8 cellular contexts compared by ENCODE assay signal in genomic region chr1:10431065-10431730, GRCh38. TPM values are rescaled to one million over a fixed set of nuclear protein-coding genes. Genes with fewer than 3 reads are reported as not detected.
DNase-seq lines count a peak whose midpoint lies in the region; TF ChIP-seq lines count a peak whose summit lies in the region.

No MANE protein-coding gene starts in this region.

- no peaks in the 10 kb centered on the region for H3K9me3 Mint-ChIP-seq in progenitor cell of endocrine pancreas (ENCODE audit: low read depth)

- no peak for TF ChIP-seq POLR2A in esophagus squamous epithelium (IDR thresholded peaks at IDR 0.05)

- in situ Hi-C loops in ACHN (cut with HindIII; ENCODE audit: low pct_ligation_motif_present, low pct_unique_long_range_greater_than_20kb, low sequenced_read_pairs), result no loop called here

- H3K4me1 Mint-ChIP-seq in progenitor cell of endocrine pancreas (ENCODE audit: low read depth), result peaks cover 19% of the 10 kb centered on the region

- intact Hi-C loops in esophagus squamous epithelium (cut with DNase I), result loop anchor here (5.0 to 10.0 kb wide), 2 partner anchors 61 to 226 kb away; no protein-coding TSS in a partner anchor

- no peaks in the 10 kb centered on the region for H3K27me3 ChIP-seq in esophagus squamous epithelium

- no peaks in the 10 kb centered on the region for H3K9me3 ChIP-seq in esophagus squamous epithelium

- peak overlapping the region; percentile 94 for H3K27ac Mint-ChIP-seq in progenitor cell of endocrine pancreas

- H3K36me3 Mint-ChIP-seq in progenitor cell of endocrine pancreas (ENCODE audit: insufficient read depth), result no peaks in the 10 kb centered on the region

- peaks cover 0 to 9% (median 0%) of the 10 kb centered on the region in 3 donors for H3K36me3 ChIP-seq in esophagus squamous epithelium

- no peaks in the 10 kb centered on the region for H3K27me3 Mint-ChIP-seq in progenitor cell of endocrine pancreas

- WGBS in esophagus squamous epithelium, 2 donors, result 23 to 27% methylated on average over 20 to 22 of the region's 31 CpGs

- H3K27ac ChIP-seq in esophagus squamous epithelium, result peak overlapping the region; percentile 43 to 77 (median 64)

- TF ChIP-seq CTCF in GM20000 (IDR thresholded peaks at IDR 0.05; ENCODE audit: extremely low read depth, missing control alignments) (no peak), esophagus squamous epithelium (IDR thresholded peaks at IDR 0.05) (no peak), progenitor cell of endocrine pancreas (IDR thresholded peaks at IDR 0.05; ENCODE audit: unreplicated experiment) (no peak)

- DNase-seq in ACHN (peak; percentile 26), GM20000 (ENCODE audit: low spot score) (peak; percentile 16), T-helper 1 cell (peak in 3 of 5 donors; percentile 3 to 20 (median 15)), esophagus squamous epithelium (lab: John Stamatoyannopoulos, UW) (no peak), progenitor cell of endocrine pancreas (ENCODE audit: low spot score, unreplicated experiment) (no peak), T-helper 9 cell (no peak), glomerular visceral epithelial cell (ENCODE audit: extremely low spot score) (no peak), mesenteric fat pad (ENCODE audit: low spot score) (no peak)

- H3K4me1 ChIP-seq in esophagus squamous epithelium, result peaks cover 8 to 32% (median 13%) of the 10 kb centered on the region in 3 donors

- peak overlapping the region; percentile 81 for H3K4me3 Mint-ChIP-seq in progenitor cell of endocrine pancreas (ENCODE audit: low read depth)

- peak overlapping the region; percentile 52 to 78 (median 68) for H3K4me3 ChIP-seq in esophagus squamous epithelium

RNA-seq across cellular contexts. Expression of gene CENPS, which starts 1.0 kb away (rescaled TPM):
- total RNA-seq in esophagus squamous epithelium (10 to 100 TPM in 1 of 4 donors, 1 to 10 TPM in 3; 5.6 to 15.7 (median 6.1) TPM), progenitor cell of endocrine pancreas (22.2 and 22.5 TPM in 2 replicates), mesenteric fat pad (6.7 TPM)

RNA-seq across cellular contexts. Expression of gene CORT, which starts 18.6 kb away (rescaled TPM):
- total RNA-seq in esophagus squamous epithelium (under 1 TPM in 3 of 4 donors, not detected in 1; 0.38 to 0.83 (median 0.70) TPM), progenitor cell of endocrine pancreas (1.0 and 2.0 TPM in 2 replicates), mesenteric fat pad (not detected)

RNA-seq across cellular contexts. Expression of gene PGD, which starts 32.3 kb away (rescaled TPM):
- total RNA-seq in esophagus squamous epithelium, result 1,000 to 10,000 TPM in 1 of 4 donors, 100 to 1,000 TPM in 3; 396 to 1,138 (median 704) TPM
- total RNA-seq in progenitor cell of endocrine pancreas, result 254 and 263 TPM in 2 replicates
- total RNA-seq in mesenteric fat pad, result 434 TPM

RNA-seq across cellular contexts. Expression of gene DFFA, which starts 41.1 kb away (rescaled TPM):
- total RNA-seq in esophagus squamous epithelium (10 to 100 TPM; 14.9 to 40.4 (median 26.0) TPM), progenitor cell of endocrine pancreas (47.9 and 54.4 TPM in 2 replicates), mesenteric fat pad (33.8 TPM)

RNA-seq across cellular contexts. Expression of gene PEX14, which starts 43.6 kb away (rescaled TPM):
- total RNA-seq in esophagus squamous epithelium, result 10 to 100 TPM in 3 of 4 donors, 1 to 10 TPM in 1; 9.4 to 22.9 (median 15.2) TPM
- 27.8 and 28.7 TPM in 2 replicates for total RNA-seq in progenitor cell of endocrine pancreas
- 35.4 TPM for total RNA-seq in mesenteric fat pad

Comparison
In these comparisons a context has a peak if more than half of its experiments do, and no peak if none do; other contexts are left out.
1. DNase-seq: peak in ACHN (single experiment), GM20000 (single experiment) and T-helper 1 cell (3 of 5); none in esophagus squamous epithelium (single experiment), progenitor cell of endocrine pancreas (single experiment), T-helper 9 cell (single experiment), glomerular visceral epithelial cell (single experiment) and mesenteric fat pad (single experiment).